ENCODE assay signal across 15 cellular contexts in genomic region chr5:174617910-174618309, GRCh38.
DNase-seq lines count a peak whose midpoint lies in the region; TF ChIP-seq lines count a peak whose summit lies in the region.
"Had no signal": no experiment of that assay in that cellular context is flagged by ENCODE, and none has a peak within 500 bp of the region (broad histone marks: within the 10 kb centered on the region; RNA-seq: fewer than 3 reads in every experiment).

No MANE protein-coding gene starts in this region.

- H3K27ac Mint-ChIP-seq in Caco-2 (ENCODE audit: unreplicated experiment): peak overlapping the region; percentile 63
- H3K27ac Mint-ChIP-seq in activated T-cell treated with anti-CD3 and anti-CD28 coated beads, Interleukin-2, amount 50 U/mL, for 24 hours: no peak overlapping the region

- no peak for TF ChIP-seq CTCF in Caco-2 (IDR thresholded peaks at IDR 0.05; ENCODE audit: insufficient read depth in 1 of 2, low read depth in 1 of 2, low read length in 1 of 2, severe bottlenecking in 1 of 2, unreplicated experiment in 1 of 2)
- no peak for TF ChIP-seq CTCF in parathyroid adenoma (IDR thresholded peaks at IDR 0.05)

- peak overlapping the region; percentile 36 for H3K4me2 ChIP-seq in parathyroid adenoma (ENCODE audit: low read length)

- H3K27me3 ChIP-seq in Caco-2 (replicated peaks; ENCODE audit: control insufficient read depth, insufficient read depth, low read length): no peaks in the 10 kb centered on the region
- H3K27me3 ChIP-seq in duodenal mucosa (ENCODE audit: control insufficient read depth in 1 of 2, insufficient read depth in 2 of 2, low read length in 2 of 2): no peaks in the 10 kb centered on the region
- H3K27me3 ChIP-seq in parathyroid adenoma (ENCODE audit: control insufficient read depth, insufficient read depth, low read length): no peaks in the 10 kb centered on the region

- peak overlapping the region; percentile 4 for H3K4me3 Mint-ChIP-seq in Caco-2 (ENCODE audit: unreplicated experiment)
- no peak overlapping the region for H3K4me3 Mint-ChIP-seq in activated T-cell treated with anti-CD3 and anti-CD28 coated beads, Interleukin-2, amount 50 U/mL, for 24 hours

- no peaks in the 10 kb centered on the region for H3K36me3 ChIP-seq in Caco-2 (ENCODE audit: control insufficient read depth, insufficient read depth, low read length)
- H3K36me3 ChIP-seq in duodenal mucosa (ENCODE audit: control insufficient read depth in 1 of 2, insufficient read depth in 2 of 2, low read length in 2 of 2): no peaks in the 10 kb centered on the region
- H3K36me3 ChIP-seq in parathyroid adenoma (ENCODE audit: control insufficient read depth, insufficient read depth, low read length): no peaks in the 10 kb centered on the region

- intact Hi-C loops in Caco-2 (cut with micrococcal nuclease; ENCODE audit: unreplicated experiment): loop anchor here (2.0 to 5.0 kb wide), 2 partner anchors 37 to 96 kb away; no protein-coding TSS in a partner anchor

- H2AFZ ChIP-seq in parathyroid adenoma: peak overlapping the region; percentile 39
- H2AFZ ChIP-seq: GM23248 had no signal

- POLR2A ChIA-PET in Caco-2 (lab: Charles Lee) (interaction anchor here (0.6 kb wide), 1 partner anchor 19 kb away, joined by 7 read pairs; no protein-coding TSS in a partner anchor), HEK293T (lab: Yijun Ruan, JAX) (no interaction called here)

- peak in 1 of 2 experiments; percentile 44 for DNase-seq in Caco-2
- peak; percentile 74 for DNase-seq in HT-29 (ENCODE audit: low spot score)
- DNase-seq in NCI-H748 treated with DMSO at 0.1 percent for 48 hours (lab: John Stamatoyannopoulos, UW): no peak
- DNase-seq in HEK293T (ENCODE audit: extremely low spot score): no peak
- no peak for DNase-seq in activated naive CD4-positive, alpha-beta T cell treated with Interleukin-2 at 50 U/mL for 16 hours
- no peak for DNase-seq in activated T-cell treated with anti-CD3 and anti-CD28 coated beads, Interleukin-2, amount 50 U/mL, for 24 hours
- DNase-seq: GM23248, Karpas-422, NCI-H1436 treated with DMSO at 0.1 percent for 48 hours, NCI-H2227 treated with DMSO at 0.1 percent for 48 hours, NCI-H526, SHP77 had no signal

- peaks cover 3% of the 10 kb centered on the region; the same call in 1 of the 2 replicates for H3K9me3 ChIP-seq in Caco-2
- H3K9me3 ChIP-seq in duodenal mucosa (ENCODE audit: control insufficient read depth in 1 of 2, low read length in 2 of 2): peaks cover 2 to 5% of the 10 kb centered on the region in 2 donors
- no peaks in the 10 kb centered on the region for H3K9me3 ChIP-seq in parathyroid adenoma (ENCODE audit: control insufficient read depth, low read length)

- H3K4me1 ChIP-seq in Caco-2 (peaks cover 76% of the 10 kb centered on the region), duodenal mucosa (ENCODE audit: control insufficient read depth in 1 of 2, insufficient read depth in 2 of 2, low read length in 2 of 2) (peaks cover 18 to 21% of the 10 kb centered on the region in 2 donors), parathyroid adenoma (peaks cover 62% of the 10 kb centered on the region)

- no peaks in the 10 kb centered on the region for H3K27me3 Mint-ChIP-seq in Caco-2 (ENCODE audit: insufficient read depth, unreplicated experiment)
- H3K27me3 Mint-ChIP-seq in activated T-cell treated with anti-CD3 and anti-CD28 coated beads, Interleukin-2, amount 50 U/mL, for 24 hours: peaks cover 17% of the 10 kb centered on the region

- no TSS peak for BruUV-seq in Caco-2 (replicated peaks; lab: Mats Ljungman, UMichigan)

- H3K9me3 Mint-ChIP-seq in Caco-2 (ENCODE audit: unreplicated experiment): no peaks in the 10 kb centered on the region
- peaks cover 2% of the 10 kb centered on the region for H3K9me3 Mint-ChIP-seq in activated T-cell treated with anti-CD3 and anti-CD28 coated beads, Interleukin-2, amount 50 U/mL, for 24 hours

- H3K4me3 ChIP-seq in Caco-2 (ENCODE audit: low read depth, low read length) (no peak overlapping the region), duodenal mucosa (ENCODE audit: low read depth in 1 of 2, low read length in 2 of 2) (peak overlapping the region; percentile 31 to 38), parathyroid adenoma (ENCODE audit: low read depth, low read length) (peak overlapping the region; percentile 0)
- H3K4me3 ChIP-seq: GM23248 had no signal

- H3K79me2 ChIP-seq in parathyroid adenoma: no peaks in the 10 kb centered on the region

- peaks cover 19% of the 10 kb centered on the region for H3K36me3 Mint-ChIP-seq in Caco-2 (ENCODE audit: insufficient read depth, unreplicated experiment)
- no peaks in the 10 kb centered on the region for H3K36me3 Mint-ChIP-seq in activated T-cell treated with anti-CD3 and anti-CD28 coated beads, Interleukin-2, amount 50 U/mL, for 24 hours (ENCODE audit: low read depth)

- H3K9ac ChIP-seq in duodenal mucosa (ENCODE audit: low read depth in 1 of 2, low read length in 2 of 2): peak overlapping the region in 1 of 2 donors; percentile 10
- H3K9ac ChIP-seq in parathyroid adenoma: no peak overlapping the region
- H3K9ac ChIP-seq: GM23248 had no signal

- H3K27ac ChIP-seq in duodenal mucosa (ENCODE audit: low read depth, low read length): no peak overlapping the region
- H3K27ac ChIP-seq in parathyroid adenoma: peak overlapping the region; percentile 91
- H3K27ac ChIP-seq: C4-2B, GM23248 had no signal

- CTCF ChIA-PET in Caco-2 (lab: Charles Lee) (interaction anchor here (0.6 to 1.0 kb wide), 2 partner anchors 33 to 94 kb away, joined by 3 read pairs; no protein-coding TSS in a partner anchor), HEK293T (lab: Yijun Ruan, JAX) (no interaction called here)

- H3K4me1 Mint-ChIP-seq in Caco-2 (ENCODE audit: low read depth, unreplicated experiment): peaks cover 65% of the 10 kb centered on the region
- H3K4me1 Mint-ChIP-seq in activated T-cell treated with anti-CD3 and anti-CD28 coated beads, Interleukin-2, amount 50 U/mL, for 24 hours (ENCODE audit: low read depth): no peaks in the 10 kb centered on the region

TF ChIP-seq in HEK293T, 16 proteins besides CTCF, POLR2A, EP300 and RAD21:
- TF ChIP-seq FOXM1 (IDR thresholded peaks at IDR 0.05; ENCODE audit: borderline replicate concordance) (no peak), ELF4 (IDR thresholded peaks at IDR 0.05) (no peak), LEF1 (IDR thresholded peaks at IDR 0.05; ENCODE audit: borderline replicate concordance) (no peak), HDGF (IDR thresholded peaks at IDR 0.05; ENCODE audit: borderline replicate concordance) (no peak), BHLHE40 (IDR thresholded peaks at IDR 0.05; ENCODE audit: borderline replicate concordance) (no peak), ARNT (IDR thresholded peaks at IDR 0.05) (no peak), PKNOX1 (IDR thresholded peaks at IDR 0.05) (no peak), FOXA1 (IDR thresholded peaks at IDR 0.05) (no peak), TARDBP (IDR thresholded peaks at IDR 0.05) (no peak), CTBP1 (IDR thresholded peaks at IDR 0.05; ENCODE audit: borderline replicate concordance) (no peak)
